In genomic region chr20:4759100-4759884, GRCh38 we compare ENCODE assay signal across 1 cellular context.
TF ChIP-seq lines count a peak whose summit lies in the region.
"Not testable (repeated sequence)": the region's sequence is repeated elsewhere in the genome, so short reads cannot be mapped to it uniquely, and the experiment has no call there.

No MANE protein-coding gene starts in this region.

TF ChIP-seq in HepG2, 621 proteins besides CTCF, POLR2A, EP300 and RAD21 (continued from another document):
- TF ChIP-seq HINFP (CRISPR knock-in tag; IDR thresholded peaks at IDR 0.05; ENCODE audit: low read depth) (peak; percentile 54; the same call in 1 of the 2 replicates), KLF16 (CRISPR knock-in tag; IDR thresholded peaks at IDR 0.05) (peak in 1 of 2 experiments; percentile 34; a peak in 1 of 4 replicates), ZNF574 (CRISPR knock-in tag; IDR thresholded peaks at IDR 0.05) (peak; percentile 98), TMF1 (CRISPR knock-in tag; IDR thresholded peaks at IDR 0.05; ENCODE audit: low read depth) (0 out of 2 replicates have a peak, but pooled peaks have one; percentile 35), ZKSCAN5 (CRISPR knock-in tag; IDR thresholded peaks at IDR 0.05) (peak; percentile 63; the same call in 1 of the 2 replicates), ZNF605 (CRISPR knock-in tag; IDR thresholded peaks at IDR 0.05) (peak; percentile 61; the same call in 1 of the 2 replicates), SAP130 (CRISPR knock-in tag; IDR thresholded peaks at IDR 0.05; ENCODE audit: low read depth) (peak; percentile 59; the same call in 1 of the 2 replicates), GATAD1 (CRISPR knock-in tag; IDR thresholded peaks at IDR 0.05) (peak; percentile 60; the same call in 1 of the 2 replicates), MEF2D (CRISPR knock-in tag; IDR thresholded peaks at IDR 0.05) (peak; percentile 59; the same call in 1 of the 2 replicates), SALL1 (CRISPR knock-in tag; IDR thresholded peaks at IDR 0.05) (peak; percentile 27; the same call in 1 of the 2 replicates), ZBTB4 (CRISPR knock-in tag; IDR thresholded peaks at IDR 0.05; ENCODE audit: borderline replicate concordance) (peak; percentile 46; the same call in 1 of the 2 replicates), ZFX (CRISPR knock-in tag; IDR thresholded peaks at IDR 0.05; ENCODE audit: low read depth) (peak; percentile 42; the same call in 1 of the 2 replicates), SMC3 (IDR thresholded peaks at IDR 0.05; ENCODE audit: low read length) (peak; percentile 69; the same call in 1 of the 2 replicates), ZMYM4 (CRISPR knock-in tag; IDR thresholded peaks at IDR 0.05) (peak; percentile 77; the same call in 1 of the 2 replicates), ZNF318 (CRISPR knock-in tag; IDR thresholded peaks at IDR 0.05) (0 out of 2 replicates have a peak, but pooled peaks have one; percentile 61), REPIN1 (CRISPR knock-in tag; IDR thresholded peaks at IDR 0.05; ENCODE audit: borderline replicate concordance, low read depth) (peak; percentile 35; the same call in 1 of the 2 replicates), ZNF782 (CRISPR knock-in tag; IDR thresholded peaks at IDR 0.05; ENCODE audit: borderline replicate concordance) (0 out of 2 replicates have a peak, but pooled peaks have one; percentile 51), LCORL (IDR thresholded peaks at IDR 0.05) (peak; percentile 32; the same call in 1 of the 2 replicates), ZNF556 (CRISPR knock-in tag; IDR thresholded peaks at IDR 0.05; ENCODE audit: borderline replicate concordance) (peak; percentile 44; the same call in 1 of the 2 replicates), ZNF276 (CRISPR knock-in tag; IDR thresholded peaks at IDR 0.05; ENCODE audit: low read depth) (0 out of 2 replicates have a peak, but pooled peaks have one; percentile 36), ZNF781 (CRISPR knock-in tag; IDR thresholded peaks at IDR 0.05; ENCODE audit: borderline replicate concordance, not compliant biosample characterization) (peak; percentile 38), THAP11 (CRISPR knock-in tag; IDR thresholded peaks at IDR 0.05) (0 out of 2 replicates have a peak, but pooled peaks have one; percentile 35), STAG1 (CRISPR knock-in tag; IDR thresholded peaks at IDR 0.05) (peak; percentile 53), ERF (CRISPR knock-in tag; IDR thresholded peaks at IDR 0.05) (peak; percentile 27; the same call in 1 of the 2 replicates), ZNF614 (CRISPR knock-in tag; IDR thresholded peaks at IDR 0.05; ENCODE audit: borderline replicate concordance) (peak; percentile 28; the same call in 1 of the 2 replicates), KDM2A (CRISPR knock-in tag; IDR thresholded peaks at IDR 0.05; ENCODE audit: borderline replicate concordance, low read depth) (0 out of 2 replicates have a peak, but pooled peaks have one; percentile 37), ZSCAN31 (CRISPR knock-in tag; IDR thresholded peaks at IDR 0.05; ENCODE audit: low read depth) (0 out of 2 replicates have a peak, but pooled peaks have one; percentile 36)
- not testable (repeated sequence) for TF ChIP-seq LCORL (CRISPR knock-in tag; IDR thresholded peaks at IDR 0.05)
